In the genomic region with DNA sequence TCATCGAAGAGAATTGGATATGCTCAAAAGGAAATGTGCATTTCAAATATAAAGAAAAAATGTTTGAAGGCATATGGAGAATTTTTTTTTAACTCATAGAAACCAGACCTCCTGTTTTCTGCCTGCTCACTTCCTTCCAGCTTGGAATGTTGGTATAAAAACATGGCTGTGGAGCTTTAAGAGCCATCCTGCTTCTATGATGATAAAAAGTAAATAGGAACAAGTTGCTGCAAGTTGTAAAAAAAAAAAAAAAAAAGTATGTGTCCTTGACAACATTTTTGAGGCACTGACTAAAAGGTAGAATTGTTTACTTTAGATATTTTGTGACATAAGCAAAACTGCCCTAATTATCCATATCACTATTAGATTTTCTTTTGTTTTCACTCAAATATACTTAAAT, we compare ENCODE assay signal across 23 cellular contexts.
A peak's percentile ranks its signal among the peaks of the same experiment; 100 is the strongest.
DNase-seq lines count a peak whose midpoint lies in the region; ATAC-seq and TF ChIP-seq lines count a peak whose summit lies in the region.
"Had no signal": no experiment of that assay in that cellular context is flagged by ENCODE, and none has a peak within 500 bp of the region (broad histone marks: within the 10 kb centered on the region; RNA-seq: fewer than 3 reads in every experiment).

No MANE protein-coding gene starts in this region.

- H2AFZ ChIP-seq in mammary epithelial cell (ENCODE audit: low read depth, low read length) = no peak overlapping the region
- H2AFZ ChIP-seq: GM23248 had no signal

- no peaks in the 10 kb centered on the region for H3K9me3 ChIP-seq in mammary epithelial cell (replicated peaks; ENCODE audit: insufficient read depth, low read length)
- H3K9me3 ChIP-seq: BE2C had no signal

- no peaks in the 10 kb centered on the region for H3K4me1 ChIP-seq in mammary epithelial cell (ENCODE audit: insufficient read depth, low read length)
- H3K4me1 ChIP-seq: A549; BE2C; BLaER1 treated with 17β-estradiol and CSF1 and Interleukin-3, amounts not matched to agents 10 nM and 100 nM had no signal

- intact Hi-C loops in mammary epithelial cell (cut with micrococcal nuclease) = no loop called here

- H4K20me1 ChIP-seq in mammary epithelial cell (ENCODE audit: insufficient read depth, low read length) = no peaks in the 10 kb centered on the region
- H4K20me1 ChIP-seq: BLaER1 treated with 17β-estradiol and CSF1 and Interleukin-3, amounts not matched to agents 10 nM and 100 nM had no signal

- POLR2A ChIA-PET in HEK293T (lab: Yijun Ruan, JAX) (no interaction called here), RWPE1 (lab: Yijun Ruan, JAX; ENCODE audit: low non-redundant PET) (no interaction called here)

- H3K27ac Mint-ChIP-seq in activated naive CD8-positive, alpha-beta T cell treated with anti-CD3 and anti-CD28 coated beads, Interleukin-2, amount 50 U/mL, for 24 hours = no peak overlapping the region
- H3K27ac Mint-ChIP-seq: CD14-positive monocyte; CD4-positive, alpha-beta T cell; CD8-positive, alpha-beta memory T cell had no signal

- H3K4me3 Mint-ChIP-seq in activated naive CD8-positive, alpha-beta T cell treated with anti-CD3 and anti-CD28 coated beads, Interleukin-2, amount 50 U/mL, for 24 hours = no peak overlapping the region
- H3K4me3 Mint-ChIP-seq: CD14-positive monocyte; CD4-positive, alpha-beta T cell; CD8-positive, alpha-beta memory T cell had no signal

- H3K4me2 ChIP-seq in mammary epithelial cell (ENCODE audit: insufficient read depth, low read depth, low read length) = no peak overlapping the region
- H3K4me2 ChIP-seq: A549; BLaER1 treated with 17β-estradiol and CSF1 and Interleukin-3, amounts not matched to agents 10 nM and 100 nM had no signal

- DNase-seq in HEK293T (ENCODE audit: extremely low spot score) = no peak
- DNase-seq in RWPE1 (ENCODE audit: low spot score) = peak; percentile 1
- peak; percentile 14 for DNase-seq in mammary epithelial cell
- DNase-seq in epithelial cell of prostate (ENCODE audit: low read depth, low spot score) = peak; percentile 22
- no peak for DNase-seq in activated naive CD8-positive, alpha-beta T cell treated with anti-CD3 and anti-CD28 coated beads, Interleukin-2, amount 50 U/mL, for 24 hours
- DNase-seq in SIG-M5 (lab: John Stamatoyannopoulos, UW) = no peak
- no peak for DNase-seq in stimulated activated naive CD4-positive, alpha-beta T cell (lab: John Stamatoyannopoulos, UW)
- DNase-seq in stimulated activated CD4-positive, alpha-beta T cell treated with anti-CD3 and anti-CD28 coated beads, Interleukin-2, amount 100 ng/mL, for 24 hours = no peak
- DNase-seq: 8988T; ACHN; AML-193; BE2C; CD4-positive, alpha-beta T cell; CD8-positive, alpha-beta memory T cell; DMS 273 treated with DMSO at 0.1 percent for 48 hours; DMS79 treated with DMSO at 0.1 percent for 48 hours; GF-D8; GM23248; H7; HCEC 1CT had no signal

- H3K4me3 ChIP-seq in mammary epithelial cell (replicated peaks in 1 of 3; ENCODE audit: insufficient read depth in 1 of 3, low read depth in 2 of 3, low read length in 3 of 3) = no peak overlapping the region
- H3K4me3 ChIP-seq: A549; BLaER1 treated with 17β-estradiol and CSF1 and Interleukin-3, amounts not matched to agents 10 nM and 100 nM; GM23248 had no signal

- TF ChIP-seq CTCF in RWPE1 (conservative IDR thresholded peaks at IDR 0.05; ENCODE audit: low read depth) (no peak), mammary epithelial cell (conservative IDR thresholded peaks at IDR 0.05 in 1 of 2, IDR thresholded peaks at IDR 0.05 in 1 of 2; ENCODE audit: extremely low read depth in 1 of 2, insufficient read depth in 1 of 2, low read depth in 1 of 2, low read length in 2 of 2) (no peak)

- H3K79me2 ChIP-seq in mammary epithelial cell (ENCODE audit: insufficient read depth, low read length) = no peaks in the 10 kb centered on the region

- dilution Hi-C loops in mammary epithelial cell (cut with HindIII; ENCODE audit: low sequenced_read_pairs) = no loop called here

- ATAC-seq in activated naive CD8-positive, alpha-beta T cell treated with anti-CD3 and anti-CD28 coated beads, Interleukin-2, amount 50 U/mL, for 24 hours = no peak
- ATAC-seq: A549 had no signal

- H3K9me3 Mint-ChIP-seq in activated naive CD8-positive, alpha-beta T cell treated with anti-CD3 and anti-CD28 coated beads, Interleukin-2, amount 50 U/mL, for 24 hours = peaks cover 14% of the 10 kb centered on the region

- no peak overlapping the region for H3K9ac ChIP-seq in mammary epithelial cell (ENCODE audit: insufficient read depth, low read length)
- H3K9ac ChIP-seq: BLaER1 treated with 17β-estradiol and CSF1 and Interleukin-3, amounts not matched to agents 10 nM and 100 nM; GM23248 had no signal

- in situ Hi-C loops in mammary epithelial cell (cut with MboI; ENCODE audit: low sequenced_read_pairs in 2 of 2) = no loop called here

- CTCF ChIA-PET in HEK293T (lab: Yijun Ruan, JAX) = no interaction called here
- CTCF ChIA-PET in RWPE1 (lab: Yijun Ruan, JAX) = interaction anchor here (0.6 kb wide), 1 partner anchor 163 kb away, joined by 3 read pairs; no protein-coding TSS in a partner anchor
- CTCF ChIA-PET in mammary epithelial cell (lab: Charles Lee; ENCODE audit: low non-redundant PET) = no interaction called here

- H3K27ac ChIP-seq in RWPE1 (no peak overlapping the region), mammary epithelial cell (ENCODE audit: insufficient read depth, low read depth, low read length) (no peak overlapping the region), epithelial cell of prostate (peak overlapping the region; percentile 28)
- H3K27ac ChIP-seq: A549; BLaER1 treated with 17β-estradiol and CSF1 and Interleukin-3, amounts not matched to agents 10 nM and 100 nM; GM23248 had no signal

- H3K27me3 ChIP-seq in mammary epithelial cell (ENCODE audit: insufficient read depth, low read length) = no peaks in the 10 kb centered on the region
- H3K27me3 ChIP-seq: BE2C; BLaER1 treated with 17β-estradiol and CSF1 and Interleukin-3, amounts not matched to agents 10 nM and 100 nM had no signal

- no peaks in the 10 kb centered on the region for H3K36me3 Mint-ChIP-seq in activated naive CD8-positive, alpha-beta T cell treated with anti-CD3 and anti-CD28 coated beads, Interleukin-2, amount 50 U/mL, for 24 hours (ENCODE audit: low read depth)
- H3K36me3 Mint-ChIP-seq: CD14-positive monocyte; CD8-positive, alpha-beta memory T cell had no signal

- no TSS peak for BruUV-seq in mammary epithelial cell (replicated peaks; lab: Mats Ljungman, UMichigan)

- no peaks in the 10 kb centered on the region for H3K27me3 Mint-ChIP-seq in activated naive CD8-positive, alpha-beta T cell treated with anti-CD3 and anti-CD28 coated beads, Interleukin-2, amount 50 U/mL, for 24 hours
- H3K27me3 Mint-ChIP-seq: CD4-positive, alpha-beta T cell; CD8-positive, alpha-beta memory T cell had no signal

- no peaks in the 10 kb centered on the region for H3K4me1 Mint-ChIP-seq in activated naive CD8-positive, alpha-beta T cell treated with anti-CD3 and anti-CD28 coated beads, Interleukin-2, amount 50 U/mL, for 24 hours
- H3K4me1 Mint-ChIP-seq: CD14-positive monocyte; CD8-positive, alpha-beta memory T cell had no signal

- WGBS in mammary epithelial cell (ENCODE audit: low coverage, missing lambda C conversion rate) = 73% methylated on average over 1 of the region's 1 CpG

- H3K36me3 ChIP-seq in mammary epithelial cell (ENCODE audit: insufficient read depth, low read length) = no peaks in the 10 kb centered on the region
- H3K36me3 ChIP-seq: BE2C; BLaER1 treated with 17β-estradiol and CSF1 and Interleukin-3, amounts not matched to agents 10 nM and 100 nM had no signal

TF ChIP-seq in HEK293T, 16 proteins besides CTCF, POLR2A, EP300 and RAD21:
- TF ChIP-seq ZNF384 (IDR thresholded peaks at IDR 0.05) (0 out of 2 replicates have a peak, but pooled peaks have one; percentile 14), LEF1 (IDR thresholded peaks at IDR 0.05; ENCODE audit: borderline replicate concordance) (no peak), SUZ12 (IDR thresholded peaks at IDR 0.05) (no peak)
TF ChIP-seq in HEK293T: peak in this region for 1.

Comparison
In these comparisons a context has a peak if more than half of its experiments do, and no peak if none do; other contexts are left out.
1. DNase-seq: peak in RWPE1 (single experiment), mammary epithelial cell (single experiment) and epithelial cell of prostate (single experiment); none in HEK293T (single experiment), activated naive CD8-positive, alpha-beta T cell treated with anti-CD3 and anti-CD28 coated beads, Interleukin-2, amount 50 U/mL, for 24 hours (single experiment), SIG-M5 (single experiment), stimulated activated naive CD4-positive, alpha-beta T cell (0 of 6) and stimulated activated CD4-positive, alpha-beta T cell treated with anti-CD3 and anti-CD28 coated beads, Interleukin-2, amount 100 ng/mL, for 24 hours (0 of 2).